8 cellular contexts compared by ENCODE assay signal in the genomic region with DNA sequence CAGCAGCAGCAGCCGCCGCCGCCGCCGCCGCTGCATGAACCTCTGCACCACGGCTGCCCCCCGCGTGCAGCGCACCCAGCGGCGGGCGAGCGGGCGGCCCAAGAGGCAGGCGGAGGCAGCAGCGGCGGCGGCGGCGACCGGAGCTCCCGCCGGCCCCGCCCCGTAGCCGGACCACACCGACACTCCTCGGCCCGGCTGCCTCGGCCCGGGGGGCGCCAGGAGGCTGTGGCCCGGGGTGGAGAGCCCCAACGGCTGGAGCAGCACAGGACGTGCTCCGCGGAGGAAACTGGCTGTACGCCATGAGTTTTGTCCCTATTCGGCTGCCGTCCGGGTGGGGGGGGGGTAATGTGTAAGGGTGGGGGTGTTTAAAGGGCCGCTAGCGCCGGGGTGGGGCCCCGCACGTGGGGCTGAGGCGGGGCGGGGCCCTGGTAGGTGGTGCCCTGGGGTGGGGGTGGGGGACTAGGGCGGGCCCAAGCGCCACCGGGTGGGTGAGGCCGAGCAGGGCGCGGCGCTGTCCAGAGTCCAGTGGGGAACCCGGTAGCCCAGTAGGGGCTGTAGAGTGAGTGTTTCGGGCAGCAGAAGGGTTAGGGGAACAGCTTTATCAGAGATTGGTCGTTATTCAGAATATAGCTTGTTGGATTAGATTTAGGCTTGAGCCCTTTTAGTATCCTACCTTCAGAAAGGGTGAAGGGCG. TPM values are rescaled to one million over a fixed set of nuclear protein-coding genes. Genes with fewer than 3 reads are reported as not detected.
A peak's percentile ranks its signal among the peaks of the same experiment; 100 is the strongest.
DNase-seq lines count a peak whose midpoint lies in the region; ATAC-seq and TF ChIP-seq lines count a peak whose summit lies in the region.

A gene with protein sequence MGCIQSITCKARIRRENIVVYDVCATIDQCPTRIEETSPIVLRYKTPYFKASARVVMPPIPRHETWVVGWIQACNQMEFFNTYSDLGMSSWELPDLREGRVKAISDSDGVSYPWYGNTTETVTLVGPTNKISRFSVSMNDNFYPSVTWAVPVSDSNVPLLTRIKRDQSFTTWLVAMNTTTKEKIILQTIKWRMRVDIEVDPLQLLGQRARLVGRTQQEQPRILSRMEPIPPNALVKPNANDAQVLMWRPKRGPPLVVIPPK (minus strand): TSS at position 301 of the 694 bp plus-strand sequence. CDS start 753 bp downstream, outside the sequence.

- no peaks in the 10 kb centered on the region for H4K20me1 ChIP-seq in DOHH2 (ENCODE audit: control insufficient read depth, insufficient read depth, low read depth, low read length)

- H3K9me3 Mint-ChIP-seq in T-cell, result no peaks in the 10 kb centered on the region

- H3K27me3 Mint-ChIP-seq in T-cell, result peaks cover 40 to 57% of the 10 kb centered on the region in 2 donors

- H3K4me3 ChIP-seq in DOHH2 (ENCODE audit: low read length), result peak within 1 kb of the TSS; percentile 68
- H3K4me3 ChIP-seq in right atrium auricular region, result peak within 1 kb of the TSS; percentile 64 to 70
- peak within 1 kb of the TSS; percentile 76 for H3K4me3 ChIP-seq in psoas muscle

- H3K27me3 ChIP-seq in DOHH2 (ENCODE audit: control insufficient read depth, low read length) (peaks cover 53% of the 10 kb centered on the region), right atrium auricular region (no peaks in the 10 kb centered on the region), psoas muscle (ENCODE audit: insufficient read depth in 3 of 3, low read length in 2 of 3) (no peaks in the 10 kb centered on the region)

- peak within 1 kb of the TSS; percentile 67 to 71 (median 70) for H3K4me3 Mint-ChIP-seq in T-cell

- no peaks in the 10 kb centered on the region for H3F3A ChIP-seq in DOHH2 (ENCODE audit: control insufficient read depth, insufficient read depth)

- H3K9me3 ChIP-seq in DOHH2 (ENCODE audit: control insufficient read depth, insufficient read depth, low read length) (no peaks in the 10 kb centered on the region), right atrium auricular region (no peaks in the 10 kb centered on the region), psoas muscle (no peaks in the 10 kb centered on the region)

- intact Hi-C loops in psoas muscle (cut with DNase I), result loop anchor here (5.0 to 10.0 kb wide), 4 partner anchors 210 to 268 kb away; no protein-coding TSS in a partner anchor

- peak within 1 kb of the TSS; percentile 71 for H3K4me2 ChIP-seq in DOHH2 (ENCODE audit: low read length)

- peaks cover 10 to 20% (median 20%) of the 10 kb centered on the region in 3 donors for H3K4me1 Mint-ChIP-seq in T-cell

- no peak within 1 kb of the TSS for H3K27ac Mint-ChIP-seq in T-cell

- peak; percentile 46 for ATAC-seq in GM21723 (IDR thresholded peaks at IDR 0.05; ENCODE audit: unreplicated experiment)
- ATAC-seq in T-cell (replicated peaks in 1 of 4), result peak; percentile 61 to 76 (median 72)
- peak; percentile 93 to 97 (median 96) for ATAC-seq in psoas muscle

- POLR2A ChIA-PET in T-cell (lab: Charles Lee), result no interaction called here

- no peaks in the 10 kb centered on the region for H3K9me2 ChIP-seq in DOHH2 (replicated peaks; ENCODE audit: control insufficient read depth, low read length)

- H3K27ac ChIP-seq in DOHH2 (ENCODE audit: low read depth, low read length) (no peak within 1 kb of the TSS), angular gyrus (ENCODE audit: low read depth, low read length) (peak within 1 kb of the TSS; percentile 30), right atrium auricular region (peak within 1 kb of the TSS; percentile 59 to 76), psoas muscle (peak within 1 kb of the TSS; percentile 77)

- DNase-seq in LHCN-M2 (ENCODE audit: low read depth) (peak; percentile 33), T-cell (peak in 29 of 34 experiments; percentile 3 to 49 (median 21)), right atrium auricular region (ENCODE audit: low spot score) (peak; percentile 74), psoas muscle (peak; percentile 84 to 92), KG1 (lab: John Stamatoyannopoulos, UW) (no peak)

- no peaks in the 10 kb centered on the region for H3K36me3 Mint-ChIP-seq in T-cell

- H3K36me3 ChIP-seq in DOHH2 (ENCODE audit: control insufficient read depth, low read length) (no peaks in the 10 kb centered on the region), right atrium auricular region (no peaks in the 10 kb centered on the region), psoas muscle (ENCODE audit: insufficient read depth in 1 of 2, low read depth in 1 of 2) (no peaks in the 10 kb centered on the region)

- 1% methylated on average over 32 to 60 of the region's 60 CpGs for WGBS in psoas muscle, 3 donors

- no peaks in the 10 kb centered on the region for H3K79me2 ChIP-seq in DOHH2 (ENCODE audit: control insufficient read depth, low read length)

- peaks cover 17% of the 10 kb centered on the region for H3K4me1 ChIP-seq in DOHH2 (ENCODE audit: control insufficient read depth, low read length)
- H3K4me1 ChIP-seq in right atrium auricular region, result peaks cover 0 to 25% of the 10 kb centered on the region in 2 donors
- peaks cover 14% of the 10 kb centered on the region for H3K4me1 ChIP-seq in psoas muscle

- TF ChIP-seq CTCF in DOHH2 (IDR thresholded peaks at IDR 0.05; ENCODE audit: low read depth, low read length, poor library complexity, severe bottlenecking) (no peak), right atrium auricular region (IDR thresholded peaks at IDR 0.05) (peak; percentile 28 to 45), psoas muscle (IDR thresholded peaks at IDR 0.05) (peak; percentile 1)

- CTCF ChIA-PET in T-cell (lab: Charles Lee), result no interaction called here

RNA-seq across cellular contexts. Expression of the gene that starts here (rescaled TPM):
- total RNA-seq in LHCN-M2 (2014; rRNA removed) (0.13 and 0.23 TPM in 2 replicates), T-cell (under 1 TPM in 4 of 5 donors, not detected in 1; 0.09 to 0.56 (median 0.36) TPM), right atrium auricular region (1 to 10 TPM; 1.8 to 2.9 TPM), psoas muscle (1 to 10 TPM; 2.5 to 9.8 (median 6.5) TPM)
- 0.16 TPM for polyA plus RNA-seq in LHCN-M2 (2012)
- 1 to 10 TPM; 1.6 to 8.4 (median 4.7) TPM for polyA plus RNA-seq in psoas muscle

Comparison
In these comparisons a context has a peak if more than half of its experiments do, and no peak if none do; other contexts are left out.
1. Peak in DNase-seq in LHCN-M2; RNA of the gene not detected or under 1 TPM.
2. Peak in DNase-seq and ATAC-seq in T-cell; RNA of the gene not detected or under 1 TPM.